12 cellular contexts compared by ENCODE assay signal in genomic region chr14:100641274-100641860, GRCh38. TPM values are rescaled to one million over a fixed set of nuclear protein-coding genes. Genes with fewer than 3 reads are reported as not detected.
DNase-seq lines count a peak whose midpoint lies in the region; ATAC-seq and TF ChIP-seq lines count a peak whose summit lies in the region.
"Had no signal": no experiment of that assay in that cellular context is flagged by ENCODE, and none has a peak within 500 bp of the region (broad histone marks: within the 10 kb centered on the region; RNA-seq: fewer than 3 reads in every experiment).

No MANE protein-coding gene starts in this region.

- H3K36me3 ChIP-seq in colonic mucosa = no peaks in the 10 kb centered on the region
- H3K36me3 ChIP-seq: thoracic aorta had no signal

- no peak for DNase-seq in activated naive CD8-positive, alpha-beta T cell treated with anti-CD3 and anti-CD28 coated beads, Interleukin-2, amount 10 ng/mL, durations not matched to agents 7 days and 5 days
- DNase-seq in activated naive CD8-positive, alpha-beta T cell treated with anti-CD3 and anti-CD28 coated beads, Interleukin-2, amount 50 U/mL, for 24 hours = no peak
- DNase-seq in SK-MEL-5 (ENCODE audit: low read depth, low spot score) (peak; percentile 28), immature natural killer cell (no peak), colonic mucosa (no peak), NCI-H1105 treated with DMSO at 0.1 percent for 48 hours (lab: John Stamatoyannopoulos, UW) (no peak), NCI-H2081 treated with DMSO at 0.1 percent for 48 hours (lab: John Stamatoyannopoulos, UW) (no peak)
- DNase-seq in stimulated activated effector memory CD8-positive, alpha-beta T cell treated with anti-CD3 and anti-CD28 coated beads, Interleukin-12 subunit alpha, Interleukin-12 subunit beta, amount 100 ng/mL, for 72 hours (ENCODE audit: low spot score in 2 of 2) = no peak
- DNase-seq: cerebellar nuclear complex, NCI-H2081, occipital lobe had no signal

- H3K27me3 ChIP-seq in colonic mucosa = no peaks in the 10 kb centered on the region

- no peak overlapping the region for H3K9ac ChIP-seq in colonic mucosa (ENCODE audit: low read depth in 2 of 2, low read length in 2 of 2)

- H3K9me3 ChIP-seq in colonic mucosa = no peaks in the 10 kb centered on the region
- H3K9me3 ChIP-seq: thoracic aorta had no signal

- no peak overlapping the region for H3K4me3 ChIP-seq in colonic mucosa
- H3K4me3 ChIP-seq: thoracic aorta had no signal

- H3K27ac ChIP-seq in colonic mucosa = no peak overlapping the region
- H3K27ac ChIP-seq: thoracic aorta had no signal

- no peaks in the 10 kb centered on the region for H3K36me3 Mint-ChIP-seq in activated naive CD8-positive, alpha-beta T cell treated with anti-CD3 and anti-CD28 coated beads, Interleukin-2, amount 10 ng/mL, durations not matched to agents 7 days and 5 days
- no peaks in the 10 kb centered on the region for H3K36me3 Mint-ChIP-seq in activated naive CD8-positive, alpha-beta T cell treated with anti-CD3 and anti-CD28 coated beads, Interleukin-2, amount 50 U/mL, for 24 hours (ENCODE audit: low read depth)
- H3K36me3 Mint-ChIP-seq in immature natural killer cell = no peaks in the 10 kb centered on the region
- H3K36me3 Mint-ChIP-seq in stimulated activated effector memory CD8-positive, alpha-beta T cell treated with anti-CD3 and anti-CD28 coated beads, Interleukin-12 subunit alpha, Interleukin-12 subunit beta, amount 100 ng/mL, for 72 hours = peaks cover 20% of the 10 kb centered on the region

- in situ Hi-C loops in SK-MEL-5 (cut with HindIII; ENCODE audit: low pct_unique_long_range_greater_than_20kb, low sequenced_read_pairs) = no loop called here

- no peak for TF ChIP-seq CTCF in colonic mucosa (IDR thresholded peaks at IDR 0.05)

- intact Hi-C loops in colonic mucosa (cut with DNase I) = loop anchor here (10.0 kb wide), 1 partner anchor 117 kb away; no protein-coding TSS in a partner anchor

- peaks cover 63% of the 10 kb centered on the region for H3K4me1 Mint-ChIP-seq in activated naive CD8-positive, alpha-beta T cell treated with anti-CD3 and anti-CD28 coated beads, Interleukin-2, amount 10 ng/mL, durations not matched to agents 7 days and 5 days
- H3K4me1 Mint-ChIP-seq in activated naive CD8-positive, alpha-beta T cell treated with anti-CD3 and anti-CD28 coated beads, Interleukin-2, amount 50 U/mL, for 24 hours = peaks cover 48% of the 10 kb centered on the region
- peaks cover 67% of the 10 kb centered on the region in 2 donors for H3K4me1 Mint-ChIP-seq in immature natural killer cell
- H3K4me1 Mint-ChIP-seq in stimulated activated effector memory CD8-positive, alpha-beta T cell treated with anti-CD3 and anti-CD28 coated beads, Interleukin-12 subunit alpha, Interleukin-12 subunit beta, amount 100 ng/mL, for 72 hours = peaks cover 65% of the 10 kb centered on the region

- H3K9me3 Mint-ChIP-seq in activated naive CD8-positive, alpha-beta T cell treated with anti-CD3 and anti-CD28 coated beads, Interleukin-2, amount 10 ng/mL, durations not matched to agents 7 days and 5 days = peaks cover 2% of the 10 kb centered on the region
- no peaks in the 10 kb centered on the region for H3K9me3 Mint-ChIP-seq in activated naive CD8-positive, alpha-beta T cell treated with anti-CD3 and anti-CD28 coated beads, Interleukin-2, amount 50 U/mL, for 24 hours
- H3K9me3 Mint-ChIP-seq in immature natural killer cell = no peaks in the 10 kb centered on the region
- H3K9me3 Mint-ChIP-seq in stimulated activated effector memory CD8-positive, alpha-beta T cell treated with anti-CD3 and anti-CD28 coated beads, Interleukin-12 subunit alpha, Interleukin-12 subunit beta, amount 100 ng/mL, for 72 hours = no peaks in the 10 kb centered on the region

- H3K4me1 ChIP-seq in colonic mucosa = peaks cover 8% of the 10 kb centered on the region

- POLR2A ChIA-PET in activated naive CD8-positive, alpha-beta T cell treated with anti-CD3 and anti-CD28 coated beads, Interleukin-2, amount 10 ng/mL, durations not matched to agents 7 days and 5 days (lab: Charles Lee) = interaction anchor here (0.8 kb wide), 1 partner anchor 95 kb away, joined by 4 read pairs; no protein-coding TSS in a partner anchor

- peaks cover 4% of the 10 kb centered on the region for H3K27me3 Mint-ChIP-seq in activated naive CD8-positive, alpha-beta T cell treated with anti-CD3 and anti-CD28 coated beads, Interleukin-2, amount 10 ng/mL, durations not matched to agents 7 days and 5 days
- H3K27me3 Mint-ChIP-seq in activated naive CD8-positive, alpha-beta T cell treated with anti-CD3 and anti-CD28 coated beads, Interleukin-2, amount 50 U/mL, for 24 hours = peaks cover 11% of the 10 kb centered on the region
- peaks cover 26 to 44% (median 36%) of the 10 kb centered on the region in 3 donors for H3K27me3 Mint-ChIP-seq in immature natural killer cell (ENCODE audit: low read depth in 3 of 3)

- H3K4me3 Mint-ChIP-seq in activated naive CD8-positive, alpha-beta T cell treated with anti-CD3 and anti-CD28 coated beads, Interleukin-2, amount 10 ng/mL, durations not matched to agents 7 days and 5 days = no peak overlapping the region
- no peak overlapping the region for H3K4me3 Mint-ChIP-seq in activated naive CD8-positive, alpha-beta T cell treated with anti-CD3 and anti-CD28 coated beads, Interleukin-2, amount 50 U/mL, for 24 hours
- peak overlapping the region; percentile 27 to 92 (median 59) for H3K4me3 Mint-ChIP-seq in immature natural killer cell
- H3K4me3 Mint-ChIP-seq in stimulated activated effector memory CD8-positive, alpha-beta T cell treated with anti-CD3 and anti-CD28 coated beads, Interleukin-12 subunit alpha, Interleukin-12 subunit beta, amount 100 ng/mL, for 72 hours = no peak overlapping the region

- ATAC-seq in activated naive CD8-positive, alpha-beta T cell treated with anti-CD3 and anti-CD28 coated beads, Interleukin-2, amount 10 ng/mL, durations not matched to agents 7 days and 5 days (ENCODE audit: low read depth) = no peak
- no peak for ATAC-seq in activated naive CD8-positive, alpha-beta T cell treated with anti-CD3 and anti-CD28 coated beads, Interleukin-2, amount 50 U/mL, for 24 hours
- ATAC-seq in stimulated activated effector memory CD8-positive, alpha-beta T cell treated with anti-CD3 and anti-CD28 coated beads, Interleukin-12 subunit alpha, Interleukin-12 subunit beta, amount 100 ng/mL, for 72 hours = no peak

- peak overlapping the region; percentile 69 for H3K27ac Mint-ChIP-seq in activated naive CD8-positive, alpha-beta T cell treated with anti-CD3 and anti-CD28 coated beads, Interleukin-2, amount 10 ng/mL, durations not matched to agents 7 days and 5 days
- no peak overlapping the region for H3K27ac Mint-ChIP-seq in activated naive CD8-positive, alpha-beta T cell treated with anti-CD3 and anti-CD28 coated beads, Interleukin-2, amount 50 U/mL, for 24 hours
- peak overlapping the region in 3 of 6 donors; percentile 35 to 94 (median 36) for H3K27ac Mint-ChIP-seq in immature natural killer cell
- H3K27ac Mint-ChIP-seq in stimulated activated effector memory CD8-positive, alpha-beta T cell treated with anti-CD3 and anti-CD28 coated beads, Interleukin-12 subunit alpha, Interleukin-12 subunit beta, amount 100 ng/mL, for 72 hours = peak overlapping the region; percentile 95

RNA-seq across cellular contexts. Expression of gene BEGAIN, which starts 54.1 kb away (rescaled TPM):
- 1 to 10 TPM; 1.5 to 2.3 TPM for total RNA-seq in activated naive CD8-positive, alpha-beta T cell treated with anti-CD3 and anti-CD28 coated beads, Interleukin-2, amount 10 ng/mL, durations not matched to agents 7 days and 5 days
- total RNA-seq in SK-MEL-5 (2014; rRNA removed; shearing (Covaris generic)) = 5.3 and 10.0 TPM in 2 replicates
- polyA plus RNA-seq in SK-MEL-5 (2015; cell fraction: cytosol; rRNA removed) = 9.1 and 9.7 TPM in 2 replicates
- 21.8 and 38.5 TPM in 2 replicates for polyA plus RNA-seq in SK-MEL-5 (2015; cell fraction: nucleus; rRNA removed)
- not detected for polyA plus RNA-seq in immature natural killer cell
- total RNA-seq in colonic mucosa = under 1 TPM; 0.74 to 0.99 TPM

Comparison
In these comparisons a context has a peak if more than half of its experiments do, and no peak if none do; other contexts are left out.
1. H3K4me3 Mint-ChIP-seq: peak in immature natural killer cell (5 of 5); none in activated naive CD8-positive, alpha-beta T cell treated with anti-CD3 and anti-CD28 coated beads, Interleukin-2, amount 10 ng/mL, durations not matched to agents 7 days and 5 days (single experiment), activated naive CD8-positive, alpha-beta T cell treated with anti-CD3 and anti-CD28 coated beads, Interleukin-2, amount 50 U/mL, for 24 hours (single experiment) and stimulated activated effector memory CD8-positive, alpha-beta T cell treated with anti-CD3 and anti-CD28 coated beads, Interleukin-12 subunit alpha, Interleukin-12 subunit beta, amount 100 ng/mL, for 72 hours (single experiment).